Comparison of ENCODE assay signal across 10 cellular contexts in the genomic region with DNA sequence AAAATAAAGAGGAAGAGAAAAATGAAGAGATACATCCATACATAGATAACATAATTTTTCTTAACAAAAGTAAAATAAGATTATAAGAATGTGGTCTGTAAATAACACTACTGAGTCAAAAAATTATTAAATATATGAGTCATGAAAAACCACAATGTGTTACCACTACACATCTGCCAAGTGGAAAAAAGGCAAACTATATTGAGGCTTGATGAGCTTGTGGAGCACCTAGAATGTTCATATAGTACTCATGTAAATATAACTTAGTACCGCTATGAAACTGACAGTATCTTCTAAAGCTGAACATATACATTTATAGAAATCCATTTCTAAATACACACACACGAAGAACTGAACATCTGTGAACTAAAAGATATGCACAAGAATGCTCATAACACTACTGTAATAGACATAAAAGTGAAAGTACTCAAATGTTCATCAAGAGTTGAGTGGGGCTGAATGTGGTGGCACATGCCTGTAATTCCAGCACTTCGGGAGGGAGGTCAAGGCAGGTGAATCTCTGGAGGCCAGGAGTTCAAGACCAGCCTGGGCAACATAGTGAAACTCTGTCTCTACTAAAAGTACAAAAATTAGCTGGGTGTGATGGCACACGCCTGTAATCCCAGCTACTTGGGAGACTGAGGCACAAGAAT. TPM values are rescaled to one million over a fixed set of nuclear protein-coding genes. Genes with fewer than 3 reads are reported as not detected.
DNase-seq lines count a peak whose midpoint lies in the region; ATAC-seq and TF ChIP-seq lines count a peak whose summit lies in the region.
"Had no signal": no experiment of that assay in that cellular context is flagged by ENCODE, and none has a peak within 500 bp of the region (broad histone marks: within the 10 kb centered on the region; RNA-seq: fewer than 3 reads in every experiment).

No MANE protein-coding gene starts in this region.

- no peaks in the 10 kb centered on the region for H3K9me3 ChIP-seq in body of pancreas

- POLR2A ChIA-PET in HEK293T (lab: Yijun Ruan, JAX) (no interaction called here), WTC11 (lab: Charles Lee) (no interaction called here)

- no peak for TF ChIP-seq POLR2A in body of pancreas (IDR thresholded peaks at IDR 0.05)

- no peak overlapping the region for H3K27ac ChIP-seq in body of pancreas

- CTCF ChIA-PET in HEK293T (lab: Yijun Ruan, JAX) (no interaction called here), WTC11 (lab: Charles Lee) (no interaction called here)

- H3K4me1 ChIP-seq in body of pancreas, result no peaks in the 10 kb centered on the region

- H3K4me3 ChIP-seq in body of pancreas, result no peak overlapping the region

- H3K27ac Mint-ChIP-seq in activated T-helper 17 cell treated with anti-CD3 and anti-CD28 coated beads, Interleukin-2, amount 50 U/mL, for 72 hours, result peak overlapping the region; percentile 66
- H3K27ac Mint-ChIP-seq in WTC11, result no peak overlapping the region

- H3K36me3 Mint-ChIP-seq in activated T-helper 17 cell treated with anti-CD3 and anti-CD28 coated beads, Interleukin-2, amount 50 U/mL, for 72 hours (ENCODE audit: low read depth), result peaks cover 4% of the 10 kb centered on the region
- no peaks in the 10 kb centered on the region for H3K36me3 Mint-ChIP-seq in WTC11

- H3K36me3 ChIP-seq in body of pancreas (replicated peaks in 1 of 2; ENCODE audit: insufficient read depth in 1 of 2, low read depth in 2 of 2), result no peaks in the 10 kb centered on the region

- peak overlapping the region; percentile 55 for H3K4me3 Mint-ChIP-seq in activated T-helper 17 cell treated with anti-CD3 and anti-CD28 coated beads, Interleukin-2, amount 50 U/mL, for 72 hours
- no peak overlapping the region for H3K4me3 Mint-ChIP-seq in WTC11

- H3K4me1 Mint-ChIP-seq in activated T-helper 17 cell treated with anti-CD3 and anti-CD28 coated beads, Interleukin-2, amount 50 U/mL, for 72 hours, result peaks cover 21% of the 10 kb centered on the region
- H3K4me1 Mint-ChIP-seq in WTC11, result no peaks in the 10 kb centered on the region

- no peak for TF ChIP-seq CTCF in body of pancreas (IDR thresholded peaks at IDR 0.05)
- no peak for TF ChIP-seq CTCF in WTC11 (IDR thresholded peaks at IDR 0.05)

- ATAC-seq in GM19025 (IDR thresholded peaks at IDR 0.05; ENCODE audit: low read depth, unreplicated experiment) (peak; percentile 90), HG03039 (IDR thresholded peaks at IDR 0.05; ENCODE audit: unreplicated experiment) (peak; percentile 98), body of pancreas (no peak), WTC11 (no peak)
- ATAC-seq in activated T-helper 17 cell treated with anti-CD3 and anti-CD28 coated beads, Interleukin-2, amount 50 U/mL, for 72 hours (replicated peaks), result peak; percentile 94

- H3K27me3 ChIP-seq in body of pancreas, result no peaks in the 10 kb centered on the region

- intact Hi-C loops in body of pancreas (cut with DNase I), result no loop called here

- H3K9me3 Mint-ChIP-seq in activated T-helper 17 cell treated with anti-CD3 and anti-CD28 coated beads, Interleukin-2, amount 50 U/mL, for 72 hours, result peaks cover 3% of the 10 kb centered on the region
- H3K9me3 Mint-ChIP-seq in WTC11, result peaks cover 3% of the 10 kb centered on the region

- H3K27me3 Mint-ChIP-seq in activated T-helper 17 cell treated with anti-CD3 and anti-CD28 coated beads, Interleukin-2, amount 50 U/mL, for 72 hours, result peaks cover 10% of the 10 kb centered on the region
- no peaks in the 10 kb centered on the region; the same call in 1 of the 2 replicates for H3K27me3 Mint-ChIP-seq in WTC11 (ENCODE audit: low read depth)

- 73 to 77% methylated on average over 4 of the region's 4 CpGs for WGBS in body of pancreas, 2 donors

- DNase-seq in A172 (ENCODE audit: low spot score) (peak; percentile 9), HEK293T (ENCODE audit: extremely low spot score) (no peak), HPDE6-E6E7 (ENCODE audit: extremely low spot score) (no peak), body of pancreas (no peak), WTC11 (ENCODE audit: low spot score) (no peak)
- DNase-seq: DMS 273 treated with DMSO at 0.1 percent for 48 hours, NCI-H187 treated with DMSO at 0.1 percent for 48 hours had no signal

TF ChIP-seq in HEK293T, 16 proteins besides CTCF, POLR2A, EP300 and RAD21:
- TF ChIP-seq ZNF384 (IDR thresholded peaks at IDR 0.05) (no peak), CTBP1 (IDR thresholded peaks at IDR 0.05; ENCODE audit: borderline replicate concordance) (no peak), ARNT (IDR thresholded peaks at IDR 0.05) (no peak), L3MBTL2 (conservative IDR thresholded peaks at IDR 0.05) (no peak), BHLHE40 (IDR thresholded peaks at IDR 0.05; ENCODE audit: borderline replicate concordance) (no peak), TARDBP (IDR thresholded peaks at IDR 0.05) (no peak), FOXM1 (IDR thresholded peaks at IDR 0.05; ENCODE audit: borderline replicate concordance) (no peak)

TF ChIP-seq in WTC11, 78 proteins besides CTCF, POLR2A, EP300 and RAD21:
- TF ChIP-seq, protein P1, sequence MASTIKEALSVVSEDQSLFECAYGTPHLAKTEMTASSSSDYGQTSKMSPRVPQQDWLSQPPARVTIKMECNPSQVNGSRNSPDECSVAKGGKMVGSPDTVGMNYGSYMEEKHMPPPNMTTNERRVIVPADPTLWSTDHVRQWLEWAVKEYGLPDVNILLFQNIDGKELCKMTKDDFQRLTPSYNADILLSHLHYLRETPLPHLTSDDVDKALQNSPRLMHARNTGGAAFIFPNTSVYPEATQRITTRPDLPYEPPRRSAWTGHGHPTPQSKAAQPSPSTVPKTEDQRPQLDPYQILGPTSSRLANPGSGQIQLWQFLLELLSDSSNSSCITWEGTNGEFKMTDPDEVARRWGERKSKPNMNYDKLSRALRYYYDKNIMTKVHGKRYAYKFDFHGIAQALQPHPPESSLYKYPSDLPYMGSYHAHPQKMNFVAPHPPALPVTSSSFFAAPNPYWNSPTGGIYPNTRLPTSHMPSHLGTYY (CRISPR knock-in tag; IDR thresholded peaks at IDR 0.05), result no peak
- TF ChIP-seq, protein P2, sequence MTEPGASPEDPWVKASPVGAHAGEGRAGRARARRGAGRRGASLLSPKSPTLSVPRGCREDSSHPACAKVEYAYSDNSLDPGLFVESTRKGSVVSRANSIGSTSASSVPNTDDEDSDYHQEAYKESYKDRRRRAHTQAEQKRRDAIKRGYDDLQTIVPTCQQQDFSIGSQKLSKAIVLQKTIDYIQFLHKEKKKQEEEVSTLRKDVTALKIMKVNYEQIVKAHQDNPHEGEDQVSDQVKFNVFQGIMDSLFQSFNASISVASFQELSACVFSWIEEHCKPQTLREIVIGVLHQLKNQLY (CRISPR knock-in tag; IDR thresholded peaks at IDR 0.05), result no peak
- no peak for TF ChIP-seq NFATC4 (CRISPR knock-in tag; IDR thresholded peaks at IDR 0.05)
- TF ChIP-seq ZNF121 (CRISPR knock-in tag; IDR thresholded peaks at IDR 0.05), result no peak

RNA-seq across cellular contexts. Expression of a gene that starts 18.5 kb away (rescaled TPM):
- total RNA-seq in A172 (2014; rRNA removed; shearing (Covaris generic)), result 1.7 and 4.8 TPM in 2 replicates
- total RNA-seq in activated T-helper 17 cell treated with anti-CD3 and anti-CD28 coated beads, Interleukin-2, amount 50 U/mL, for 72 hours, result 1 to 10 TPM; 5.7 to 7.6 TPM
- total RNA-seq in body of pancreas (1 to 10 TPM; 8.0 to 8.2 TPM), WTC11 (2021) (0.18 TPM in 2 of 3 replicates, not detected in the other)

RNA-seq across cellular contexts. Expression of a gene that starts 23.8 kb away (rescaled TPM):
- 7.1 and 14.7 TPM in 2 replicates for total RNA-seq in A172 (2014; rRNA removed; shearing (Covaris generic))
- total RNA-seq in activated T-helper 17 cell treated with anti-CD3 and anti-CD28 coated beads, Interleukin-2, amount 50 U/mL, for 72 hours, result 10 to 100 TPM; 56.7 to 83.7 TPM
- total RNA-seq in body of pancreas (1 to 10 TPM; 3.3 to 6.7 TPM), WTC11 (2021) (0.20 to 0.44 TPM in 2 of 3 replicates, not detected in the other)

RNA-seq across cellular contexts. Expression of a gene that starts 48.8 kb away (rescaled TPM):
- total RNA-seq in A172 (2014; rRNA removed; shearing (Covaris generic)), result 16.4 and 20.3 TPM in 2 replicates
- 10 to 100 TPM; 41.8 to 65.1 TPM for total RNA-seq in activated T-helper 17 cell treated with anti-CD3 and anti-CD28 coated beads, Interleukin-2, amount 50 U/mL, for 72 hours
- total RNA-seq in body of pancreas (10 to 100 TPM; 16.8 to 21.0 TPM), WTC11 (2021) (34.6 to 37.0 TPM (median 36.2 TPM) in 3 replicates)

RNA-seq across cellular contexts. Expression of a gene that starts 48.8 kb away (rescaled TPM):
- total RNA-seq in A172 (2014; rRNA removed; shearing (Covaris generic)), result 2.2 TPM in 2 replicates
- 10 to 100 TPM; 25.5 to 27.4 TPM for total RNA-seq in activated T-helper 17 cell treated with anti-CD3 and anti-CD28 coated beads, Interleukin-2, amount 50 U/mL, for 72 hours
- 10 to 100 TPM; 11.2 to 13.5 TPM for total RNA-seq in body of pancreas
- 22.0 to 25.9 TPM (median 24.0 TPM) in 3 replicates for total RNA-seq in WTC11 (2021)

Comparison
In these comparisons a context has a peak if more than half of its experiments do, and no peak if none do; other contexts are left out.
1. ATAC-seq: peak in GM19025 (single experiment), HG03039 (single experiment) and activated T-helper 17 cell treated with anti-CD3 and anti-CD28 coated beads, Interleukin-2, amount 50 U/mL, for 72 hours (single experiment); none in body of pancreas (single experiment) and WTC11 (single experiment).